In genomic region chr13:44218501-44219240, GRCh38 we compare ENCODE assay signal across 12 cellular contexts.
A peak's percentile ranks its signal among the peaks of the same experiment; 100 is the strongest.
DNase-seq lines count a peak whose midpoint lies in the region; ATAC-seq, FAIRE-seq and TF ChIP-seq lines count a peak whose summit lies in the region.
"Had no signal": no experiment of that assay in that cellular context is flagged by ENCODE, and none has a peak within 500 bp of the region (broad histone marks: within the 10 kb centered on the region; RNA-seq: fewer than 3 reads in every experiment).

No MANE protein-coding gene starts in this region.

- no peak overlapping the region for H3K4me3 ChIP-seq in adrenal gland
- H3K4me3 ChIP-seq in keratinocyte (ENCODE audit: control insufficient read depth in 2 of 3, extremely low read depth in 1 of 3, insufficient read depth in 2 of 3, low read depth in 1 of 3, low read length in 3 of 3), result no peak overlapping the region
- no peak overlapping the region for H3K4me3 ChIP-seq in thymus (ENCODE audit: low read length)
- H3K4me3 ChIP-seq: cardiac muscle cell had no signal

- H3K4me1 ChIP-seq in adrenal gland (replicated peaks in 1 of 2) (peaks cover 5 to 25% of the 10 kb centered on the region in 2 donors), keratinocyte (ENCODE audit: control insufficient read depth, extremely low read depth, insufficient read depth, low read length) (no peaks in the 10 kb centered on the region), thymus (ENCODE audit: control insufficient read depth, insufficient read depth, low read length) (no peaks in the 10 kb centered on the region)

- TF ChIP-seq POLR2A in adrenal gland (IDR thresholded peaks at IDR 0.05), result no peak

- no peak overlapping the region for H3K4me3 Mint-ChIP-seq in activated T-helper 2 cell treated with anti-CD3 and anti-CD28 coated beads, Interferon-gamma antibody, Interleukin-2, Interleukin-4, amounts not matched to agents 10 μg/mL and 5 μg/mL and 100 μg/mL, durations not matched to agents 14 hours and 24 hours and 36 hours (ENCODE audit: low read depth)
- H3K4me3 Mint-ChIP-seq: activated CD4-positive, alpha-beta T cell treated with anti-CD3 and anti-CD28 coated beads, Interleukin-2, amount 10 ng/mL, durations not matched to agents 7 days and 5 days had no signal

- peak; percentile 87 for DNase-seq in NCI-H128 (lab: John Stamatoyannopoulos, UW; ENCODE audit: unreplicated experiment)
- peak in 6 of 7 donors; percentile 33 to 74 (median 48) for DNase-seq in adrenal gland
- DNase-seq in keratinocyte (ENCODE audit: low read depth, low spot score), result no peak
- no peak for DNase-seq in omental fat pad (ENCODE audit: low spot score)
- DNase-seq in activated T-helper 2 cell treated with anti-CD3 and anti-CD28 coated beads, Interferon-gamma antibody, Interleukin-2, Interleukin-4, amounts not matched to agents 10 μg/mL and 5 μg/mL and 100 μg/mL, durations not matched to agents 14 hours and 24 hours and 36 hours (ENCODE audit: low spot score), result no peak
- DNase-seq: activated CD4-positive, alpha-beta T cell treated with anti-CD3 and anti-CD28 coated beads, Interleukin-2, amount 10 ng/mL, durations not matched to agents 7 days and 5 days; islet precursor cell; stimulated activated CD4-positive, alpha-beta T cell treated with anti-CD3 and anti-CD28 coated beads, Interleukin-2, amount 100 ng/mL, for 48 hours had no signal

- H3K9me1 ChIP-seq in keratinocyte (ENCODE audit: control insufficient read depth, extremely low read depth, insufficient read depth, low read length), result no peaks in the 10 kb centered on the region

- 50 to 66% (median 65%) methylated on average over 10 of the region's 10 CpGs for WGBS in adrenal gland, 4 donors
- 89% methylated on average over 10 of the region's 10 CpGs for WGBS in thymus

- H3K9me3 Mint-ChIP-seq in activated T-helper 2 cell treated with anti-CD3 and anti-CD28 coated beads, Interferon-gamma antibody, Interleukin-2, Interleukin-4, amounts not matched to agents 10 μg/mL and 5 μg/mL and 100 μg/mL, durations not matched to agents 14 hours and 24 hours and 36 hours, result no peaks in the 10 kb centered on the region
- H3K9me3 Mint-ChIP-seq: activated CD4-positive, alpha-beta T cell treated with anti-CD3 and anti-CD28 coated beads, Interleukin-2, amount 10 ng/mL, durations not matched to agents 7 days and 5 days had no signal

- TF ChIP-seq CTCF in adrenal gland (IDR thresholded peaks at IDR 0.05) (no peak), keratinocyte (optimal IDR thresholded peaks at IDR 0.05 in 1 of 3, IDR thresholded peaks at IDR 0.05 in 1 of 3, conservative IDR thresholded peaks at IDR 0.05 in 1 of 3; ENCODE audit: extremely low read depth in 1 of 3, insufficient read depth in 2 of 3, low read length in 3 of 3) (no peak), omental fat pad (IDR thresholded peaks at IDR 0.05) (no peak)

- FAIRE-seq in keratinocyte (lab: Jason Lieb, UNC), result peak; percentile 59

- H3K36me3 ChIP-seq in adrenal gland (replicated peaks in 1 of 2), result no peaks in the 10 kb centered on the region
- H3K36me3 ChIP-seq in keratinocyte (ENCODE audit: control insufficient read depth in 2 of 2, extremely low read depth in 1 of 2, insufficient read depth in 2 of 2, low read length in 2 of 2), result no peaks in the 10 kb centered on the region
- H3K36me3 ChIP-seq in thymus (ENCODE audit: control insufficient read depth, insufficient read depth), result no peaks in the 10 kb centered on the region
- H3K36me3 ChIP-seq: cardiac muscle cell had no signal

- H3K4me2 ChIP-seq in keratinocyte (ENCODE audit: control insufficient read depth, extremely low read depth, insufficient read depth, low read depth, low read length), result no peak overlapping the region

- peaks cover 36% of the 10 kb centered on the region for H3K27me3 Mint-ChIP-seq in activated T-helper 2 cell treated with anti-CD3 and anti-CD28 coated beads, Interferon-gamma antibody, Interleukin-2, Interleukin-4, amounts not matched to agents 10 μg/mL and 5 μg/mL and 100 μg/mL, durations not matched to agents 14 hours and 24 hours and 36 hours (ENCODE audit: low read depth)

- H3K4me1 Mint-ChIP-seq in activated T-helper 2 cell treated with anti-CD3 and anti-CD28 coated beads, Interferon-gamma antibody, Interleukin-2, Interleukin-4, amounts not matched to agents 10 μg/mL and 5 μg/mL and 100 μg/mL, durations not matched to agents 14 hours and 24 hours and 36 hours (ENCODE audit: low read depth), result no peaks in the 10 kb centered on the region
- H3K4me1 Mint-ChIP-seq: activated CD4-positive, alpha-beta T cell treated with anti-CD3 and anti-CD28 coated beads, Interleukin-2, amount 10 ng/mL, durations not matched to agents 7 days and 5 days had no signal

- H3K9ac ChIP-seq in keratinocyte (ENCODE audit: control insufficient read depth, extremely low read depth, insufficient read depth, low read length), result no peak overlapping the region

- H2AFZ ChIP-seq in keratinocyte (ENCODE audit: control insufficient read depth, low read length), result no peak overlapping the region

- intact Hi-C loops in adrenal gland (cut with DNase I), result no loop called here
- intact Hi-C loops in activated T-helper 2 cell treated with anti-CD3 and anti-CD28 coated beads, Interferon-gamma antibody, Interleukin-2, Interleukin-4, amounts not matched to agents 10 μg/mL and 5 μg/mL and 100 μg/mL, durations not matched to agents 14 hours and 24 hours and 36 hours (cut with micrococcal nuclease), result no loop called here

- dilution Hi-C loops in keratinocyte (cut with MboI; ENCODE audit: extremely low pct_ligation_motif_present, low sequenced_read_pairs), result no loop called here

- no peak for ATAC-seq in HG02885 (IDR thresholded peaks at IDR 0.05; ENCODE audit: poor library complexity, unreplicated experiment)
- ATAC-seq in HG03571 (IDR thresholded peaks at IDR 0.05; ENCODE audit: unreplicated experiment), result no peak
- ATAC-seq in omental fat pad (ENCODE audit: low FRiP score), result no peak

- no peaks in the 10 kb centered on the region for H3K36me3 Mint-ChIP-seq in activated T-helper 2 cell treated with anti-CD3 and anti-CD28 coated beads, Interferon-gamma antibody, Interleukin-2, Interleukin-4, amounts not matched to agents 10 μg/mL and 5 μg/mL and 100 μg/mL, durations not matched to agents 14 hours and 24 hours and 36 hours (ENCODE audit: low read depth)

- H3K27me3 ChIP-seq in adrenal gland, result no peaks in the 10 kb centered on the region
- no peaks in the 10 kb centered on the region for H3K27me3 ChIP-seq in keratinocyte (ENCODE audit: control insufficient read depth, extremely low read depth, insufficient read depth, low read length)
- no peaks in the 10 kb centered on the region for H3K27me3 ChIP-seq in thymus (ENCODE audit: control insufficient read depth, insufficient read depth)
- H3K27me3 ChIP-seq: cardiac muscle cell had no signal

- H3K9me3 ChIP-seq in adrenal gland (replicated peaks in 1 of 3) (no peaks in the 10 kb centered on the region), keratinocyte (ENCODE audit: control insufficient read depth, low read depth, low read length) (no peaks in the 10 kb centered on the region), thymus (ENCODE audit: control insufficient read depth) (no peaks in the 10 kb centered on the region)

- H3K79me2 ChIP-seq in keratinocyte (ENCODE audit: control insufficient read depth, insufficient read depth, low read length), result no peaks in the 10 kb centered on the region

- H4K20me1 ChIP-seq in keratinocyte (ENCODE audit: control insufficient read depth, extremely low read depth, insufficient read depth, low read length), result no peaks in the 10 kb centered on the region

- H3K27ac Mint-ChIP-seq in activated T-helper 2 cell treated with anti-CD3 and anti-CD28 coated beads, Interferon-gamma antibody, Interleukin-2, Interleukin-4, amounts not matched to agents 10 μg/mL and 5 μg/mL and 100 μg/mL, durations not matched to agents 14 hours and 24 hours and 36 hours, result no peak overlapping the region
- H3K27ac Mint-ChIP-seq: activated CD4-positive, alpha-beta T cell treated with anti-CD3 and anti-CD28 coated beads, Interleukin-2, amount 10 ng/mL, durations not matched to agents 7 days and 5 days had no signal

- H3K27ac ChIP-seq in adrenal gland, result peak overlapping the region in 2 of 5 donors; percentile 83 to 84
- H3K27ac ChIP-seq in keratinocyte (ENCODE audit: control insufficient read depth, insufficient read depth, low read length), result no peak overlapping the region
- H3K27ac ChIP-seq in thymus (ENCODE audit: low read depth), result peak overlapping the region; percentile 42
- H3K27ac ChIP-seq: cardiac muscle cell had no signal

Comparison
In these comparisons a context has a peak if more than half of its experiments do, and no peak if none do; other contexts are left out.
1. DNase-seq: peak in NCI-H128 (single experiment) and adrenal gland (6 of 7); none in keratinocyte (single experiment), omental fat pad (single experiment) and activated T-helper 2 cell treated with anti-CD3 and anti-CD28 coated beads, Interferon-gamma antibody, Interleukin-2, Interleukin-4, amounts not matched to agents 10 μg/mL and 5 μg/mL and 100 μg/mL, durations not matched to agents 14 hours and 24 hours and 36 hours (single experiment).